Comparison of ENCODE assay signal across 9 cellular contexts in genomic region chrX:13000311-13000811, GRCh38. TPM values are rescaled to one million over a fixed set of nuclear protein-coding genes. Genes with fewer than 3 reads are reported as not detected.
A peak's percentile ranks its signal among the peaks of the same experiment; 100 is the strongest.
DNase-seq lines count a peak whose midpoint lies in the region; ATAC-seq and TF ChIP-seq lines count a peak whose summit lies in the region.
"Had no signal": no experiment of that assay in that cellular context is flagged by ENCODE, and none has a peak within 500 bp of the region (broad histone marks: within the 10 kb centered on the region; RNA-seq: fewer than 3 reads in every experiment).

No MANE protein-coding gene starts in this region.

- no peaks in the 10 kb centered on the region for H4K20me1 ChIP-seq in BLaER1 treated with 17β-estradiol and CSF1 and Interleukin-3, amounts not matched to agents 10 nM and 100 nM

- H3K27ac Mint-ChIP-seq in activated naive CD4-positive, alpha-beta T cell treated with anti-CD3 and anti-CD28 coated beads, Interleukin-2, amount 50 U/mL, for 72 hours = peak overlapping the region; percentile 97 to 98

- no peak for TF ChIP-seq POLR2A in sigmoid colon (IDR thresholded peaks at IDR 0.05)

- peak overlapping the region; percentile 66 to 85 (median 80); a peak in 21 of 22 replicates for H3K9ac ChIP-seq in BLaER1 treated with 17β-estradiol and CSF1 and Interleukin-3, amounts not matched to agents 10 nM and 100 nM

- no peaks in the 10 kb centered on the region for H3K9me3 Mint-ChIP-seq in activated naive CD4-positive, alpha-beta T cell treated with anti-CD3 and anti-CD28 coated beads, Interleukin-2, amount 50 U/mL, for 72 hours

- intact Hi-C loops in sigmoid colon (cut with DNase I) = no loop called here

- peaks cover 0 to 8% (median 0%) of the 10 kb centered on the region in 11 experiments; a peak in 3 of 22 replicates for H3K9me3 ChIP-seq in BLaER1 treated with 17β-estradiol and CSF1 and Interleukin-3, amounts not matched to agents 10 nM and 100 nM (replicated peaks in 1 of 11)
- no peaks in the 10 kb centered on the region for H3K9me3 ChIP-seq in sigmoid colon
- H3K9me3 ChIP-seq: adrenal gland had no signal

- peaks cover 0 to 12% (median 0%) of the 10 kb centered on the region in 11 experiments; a peak in 2 of 22 replicates for H3K27me3 ChIP-seq in BLaER1 treated with 17β-estradiol and CSF1 and Interleukin-3, amounts not matched to agents 10 nM and 100 nM
- H3K27me3 ChIP-seq in sigmoid colon = no peaks in the 10 kb centered on the region
- H3K27me3 ChIP-seq: adrenal gland had no signal

- peaks cover 0 to 10% of the 10 kb centered on the region in 2 donors for H3K36me3 Mint-ChIP-seq in activated naive CD4-positive, alpha-beta T cell treated with anti-CD3 and anti-CD28 coated beads, Interleukin-2, amount 50 U/mL, for 72 hours

- no peaks in the 10 kb centered on the region for H3K36me3 ChIP-seq in BLaER1 treated with 17β-estradiol and CSF1 and Interleukin-3, amounts not matched to agents 10 nM and 100 nM
- H3K36me3 ChIP-seq in sigmoid colon = no peaks in the 10 kb centered on the region
- H3K36me3 ChIP-seq: adrenal gland had no signal

- 11 to 31% methylated on average over 8 of the region's 8 CpGs for WGBS in sigmoid colon, 2 donors

- ATAC-seq in GM19351 (IDR thresholded peaks at IDR 0.05; ENCODE audit: unreplicated experiment) = peak; percentile 47
- ATAC-seq in activated naive CD4-positive, alpha-beta T cell treated with anti-CD3 and anti-CD28 coated beads, Interleukin-2, amount 50 U/mL, for 72 hours = peak; percentile 52 to 59

- peak overlapping the region; percentile 71 to 91 (median 85) for H3K4me2 ChIP-seq in BLaER1 treated with 17β-estradiol and CSF1 and Interleukin-3, amounts not matched to agents 10 nM and 100 nM

- peak overlapping the region in 7 of 10 experiments; percentile 4 to 37 (median 22); a peak in 9 of 20 replicates for H3K4me3 ChIP-seq in BLaER1 treated with 17β-estradiol and CSF1 and Interleukin-3, amounts not matched to agents 10 nM and 100 nM
- peak overlapping the region; percentile 28 for H3K4me3 ChIP-seq in Jurkat, Clone E6-1 (ENCODE audit: low read length)
- H3K4me3 ChIP-seq in sigmoid colon = no peak overlapping the region
- H3K4me3 ChIP-seq: adrenal gland had no signal

- TF ChIP-seq EP300 in sigmoid colon (IDR thresholded peaks at IDR 0.05) = no peak

- H3K27ac ChIP-seq in BLaER1 treated with 17β-estradiol and CSF1 and Interleukin-3, amounts not matched to agents 10 nM and 100 nM = peak overlapping the region; percentile 74 to 98 (median 90)
- peak overlapping the region; percentile 8 to 35 (median 17) for H3K27ac ChIP-seq in sigmoid colon

- H3K4me1 ChIP-seq in BLaER1 treated with 17β-estradiol and CSF1 and Interleukin-3, amounts not matched to agents 10 nM and 100 nM = peaks cover 88 to 97% (median 94%) of the 10 kb centered on the region in 10 experiments
- peaks cover 0 to 5% (median 0%) of the 10 kb centered on the region in 4 donors for H3K4me1 ChIP-seq in sigmoid colon

- no peak for TF ChIP-seq CTCF in sigmoid colon (IDR thresholded peaks at IDR 0.05)

- DNase-seq in Jurkat, Clone E6-1 (ENCODE audit: low read depth, low spot score) = peak; percentile 63
- no peak for DNase-seq in activated naive CD4-positive, alpha-beta T cell treated with anti-CD3 and anti-CD28 coated beads, Interleukin-2, amount 50 U/mL, for 72 hours (ENCODE audit: low spot score in 2 of 2)
- DNase-seq in sigmoid colon (no peak), dedifferentiated amniotic fluid mesenchymal stem cell (ENCODE audit: extremely low spot score) (no peak), OCI-M2 (lab: John Stamatoyannopoulos, UW; ENCODE audit: unreplicated experiment) (no peak), hepatic stellate cell (ENCODE audit: low spot score) (no peak)

RNA-seq across cellular contexts. Expression of gene TMSB4X, which starts 25.5 kb away (rescaled TPM):
- 7,566 TPM for polyA plus RNA-seq in Jurkat, Clone E6-1 (2012; ENCODE audit: insufficient read depth, insufficient read length)
- total RNA-seq in activated naive CD4-positive, alpha-beta T cell treated with anti-CD3 and anti-CD28 coated beads, Interleukin-2, amount 50 U/mL, for 72 hours = over 10,000 TPM in 1 of 2 donors, 1,000 to 10,000 TPM in 1; 8,550 to 11,762 TPM
- 1,000 to 10,000 TPM; 1,233 to 1,969 (median 1,534) TPM for total RNA-seq in sigmoid colon
- polyA plus RNA-seq in sigmoid colon = over 10,000 TPM; 11,980 to 20,488 (median 18,152) TPM

RNA-seq across cellular contexts. Expression of gene FAM9C, which starts 44.1 kb away (rescaled TPM):
- not detected for polyA plus RNA-seq in Jurkat, Clone E6-1 (2012; ENCODE audit: insufficient read depth, insufficient read length)
- under 1 TPM in 1 of 2 donors, not detected in 1; 0.41 TPM for total RNA-seq in activated naive CD4-positive, alpha-beta T cell treated with anti-CD3 and anti-CD28 coated beads, Interleukin-2, amount 50 U/mL, for 72 hours
- not detected for total RNA-seq in sigmoid colon
- under 1 TPM in 1 of 3 donors, not detected in 2; 0.17 TPM for polyA plus RNA-seq in sigmoid colon

Comparison
In these comparisons a context has a peak if more than half of its experiments do, and no peak if none do; other contexts are left out.
1. H3K4me3 ChIP-seq: peak in BLaER1 treated with 17β-estradiol and CSF1 and Interleukin-3, amounts not matched to agents 10 nM and 100 nM (7 of 10) and Jurkat, Clone E6-1 (single experiment); none in sigmoid colon (0 of 4).
2. RNA of gene TMSB4X, which starts 25.5 kb away (total RNA-seq): 8,550 to 11,762 TPM in activated naive CD4-positive, alpha-beta T cell treated with anti-CD3 and anti-CD28 coated beads, Interleukin-2, amount 50 U/mL, for 72 hours; 1,233 to 1,969 TPM in sigmoid colon; every median in the first group is over 4 times any median in the second.